12 cellular contexts compared by ENCODE assay signal in the genomic region with DNA sequence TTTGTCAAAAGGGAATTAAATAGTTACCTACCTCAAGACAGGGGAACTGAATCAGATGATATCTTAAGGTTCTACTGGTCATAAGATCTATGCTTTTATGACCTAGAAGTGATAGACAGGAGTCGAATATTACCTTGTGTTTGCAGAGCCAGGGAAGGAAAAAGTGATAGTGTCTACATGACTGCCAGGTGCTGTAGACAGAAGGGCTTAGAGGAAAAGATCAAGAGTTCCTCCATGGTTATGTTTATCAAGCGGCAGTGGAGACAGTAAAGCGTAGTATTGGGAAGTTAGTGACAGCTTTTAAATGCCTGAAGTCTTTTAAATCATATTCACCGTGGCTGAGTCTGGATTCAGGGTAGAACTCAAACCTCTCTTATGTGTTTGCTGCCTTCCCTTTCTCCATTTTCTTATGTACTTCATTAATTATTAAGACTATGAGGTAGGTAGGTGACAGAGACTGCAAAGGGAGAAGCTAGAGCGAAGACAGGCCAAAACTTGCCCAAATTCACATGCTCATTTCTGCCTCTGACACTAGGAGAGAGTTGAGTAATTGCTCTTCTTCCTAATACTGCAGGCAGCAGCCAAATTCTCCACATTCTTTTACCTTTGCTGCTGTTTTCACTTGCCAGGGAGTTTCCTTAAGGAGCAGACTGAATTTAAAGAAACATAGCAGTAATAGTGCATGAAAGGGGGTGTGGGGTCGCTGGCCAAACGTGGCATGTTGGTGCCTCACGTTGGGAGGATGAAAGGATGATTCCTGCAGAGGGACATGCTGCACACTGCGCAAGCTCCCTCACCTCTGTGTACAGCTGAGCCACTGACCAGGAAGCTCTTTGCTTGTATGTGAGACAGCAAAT. TPM values are rescaled to one million over a fixed set of nuclear protein-coding genes. Genes with fewer than 3 reads are reported as not detected.
DNase-seq lines count a peak whose midpoint lies in the region; ATAC-seq, FAIRE-seq and TF ChIP-seq lines count a peak whose summit lies in the region.
"Had no signal": no experiment of that assay in that cellular context is flagged by ENCODE, and none has a peak within 500 bp of the region (broad histone marks: within the 10 kb centered on the region; RNA-seq: fewer than 3 reads in every experiment).

No MANE protein-coding gene starts in this region.

- peak overlapping the region in 1 of 2 donors; percentile 73 for H3K9ac ChIP-seq in colonic mucosa (ENCODE audit: low read depth in 2 of 2, low read length in 2 of 2)

- H3K36me3 ChIP-seq in colonic mucosa (no peaks in the 10 kb centered on the region), lung (ENCODE audit: control insufficient read depth in 2 of 2, insufficient read depth in 2 of 2, low read length in 2 of 2) (no peaks in the 10 kb centered on the region), tibial artery (no peaks in the 10 kb centered on the region)
- H3K36me3 ChIP-seq: neutrophil had no signal

- intact Hi-C loops in colonic mucosa (cut with DNase I), result no loop called here
- intact Hi-C loops in tibial artery (cut with DNase I; ENCODE audit: low total_unique reads), result loop anchor here (10.0 kb wide), 1 partner anchor 47 kb away; no protein-coding TSS in a partner anchor

- H3K9me3 ChIP-seq in colonic mucosa (no peaks in the 10 kb centered on the region), lung (ENCODE audit: control insufficient read depth in 2 of 2, insufficient read depth in 1 of 2, low read length in 1 of 2) (no peaks in the 10 kb centered on the region), tibial artery (no peaks in the 10 kb centered on the region)
- H3K9me3 ChIP-seq: neutrophil had no signal

- no peaks in the 10 kb centered on the region for H3K27me3 ChIP-seq in colonic mucosa
- H3K27me3 ChIP-seq in lung (ENCODE audit: control insufficient read depth, insufficient read depth), result no peaks in the 10 kb centered on the region
- H3K27me3 ChIP-seq in tibial artery, result no peaks in the 10 kb centered on the region

- FAIRE-seq in HTR-8/SVneo (lab: Jason Lieb, UNC), result peak; percentile 80

- H3K4me3 ChIP-seq in colonic mucosa (no peak overlapping the region), lung (no peak overlapping the region), tibial artery (peak overlapping the region in 1 of 2 donors; percentile 14)

- H3K27ac ChIP-seq in colonic mucosa, result peak overlapping the region; percentile 72
- H3K27ac ChIP-seq in lung (ENCODE audit: low read depth in 1 of 2, low read length in 1 of 2), result peak overlapping the region in 1 of 2 donors; percentile 3
- peak overlapping the region; percentile 65 to 92 for H3K27ac ChIP-seq in tibial artery
- H3K27ac ChIP-seq: neutrophil had no signal

- ATAC-seq in lung (ENCODE audit: insufficient read depth, low FRiP score), result peak; percentile 28
- ATAC-seq in GM19324 (IDR thresholded peaks at IDR 0.05; ENCODE audit: low FRiP score, unreplicated experiment), result no peak
- no peak for ATAC-seq in stimulated activated naive CD8-positive, alpha-beta T cell treated with anti-CD3 and anti-CD28 coated beads, Interleukin-15, Interleukin-2, amounts not matched to agents 100 U/mL and 50 U/mL, for 24 hours

- WGBS in lung, 2 donors, result 54 to 63% methylated on average over 9 of the region's 9 CpGs

- no peak for TF ChIP-seq CTCF in colonic mucosa (IDR thresholded peaks at IDR 0.05)
- no peak for TF ChIP-seq CTCF in lung (IDR thresholded peaks at IDR 0.05; ENCODE audit: control extremely low read depth, extremely low read depth)
- TF ChIP-seq CTCF in tibial artery (IDR thresholded peaks at IDR 0.05), result no peak

- H3K4me1 ChIP-seq in colonic mucosa (peaks cover 13% of the 10 kb centered on the region), lung (ENCODE audit: control insufficient read depth in 2 of 2, insufficient read depth in 2 of 2, low read length in 2 of 2) (peaks cover 12 to 55% of the 10 kb centered on the region in 2 donors), tibial artery (peaks cover 0 to 99% (median 87%) of the 10 kb centered on the region in 4 donors)

- no peak for DNase-seq in HTR-8/SVneo (ENCODE audit: insufficient read length, low spot score)
- DNase-seq in colonic mucosa, result no peak
- no peak for DNase-seq in lung (ENCODE audit: low spot score)
- no peak for DNase-seq in tibial artery
- no peak for DNase-seq in activated CD8-positive, alpha-beta memory T cell treated with anti-CD3 and anti-CD28 coated beads for 24 hours
- DNase-seq in stimulated activated naive CD8-positive, alpha-beta T cell treated with anti-CD3 and anti-CD28 coated beads, Interleukin-15, Interleukin-2, amounts not matched to agents 100 U/mL and 50 U/mL, for 24 hours, result no peak
- no peak for DNase-seq in COLO829 (ENCODE audit: low spot score)
- DNase-seq: KG1, NCI-H524 treated with DMSO at 0.1 percent for 48 hours, T-helper 1 cell had no signal

RNA-seq across cellular contexts. Expression of a gene that starts 12.1 kb away (rescaled TPM):
- total RNA-seq in colonic mucosa, result 10 to 100 TPM; 55.7 to 90.7 TPM
- total RNA-seq in lung, result 100 to 1,000 TPM in 1 of 2 donors, 10 to 100 TPM in 1; 76.1 to 119 TPM
- polyA plus RNA-seq in lung, result 10 to 100 TPM; 24.3 to 40.8 TPM
